Comparison of ENCODE assay signal across 17 cellular contexts in genomic region chr19:40661616-40662015, GRCh38.
"Had no signal": no experiment of that assay in that cellular context is flagged by ENCODE, and none has a peak within 500 bp of the region (broad histone marks: within the 10 kb centered on the region; RNA-seq: fewer than 3 reads in every experiment).

No MANE protein-coding gene starts in this region.

- H3K4me1 ChIP-seq: colonic mucosa, pancreas had no signal

- H3K4me3 Mint-ChIP-seq: activated B cell treated with CpG ODN at 0.5 μM for 24 hours; central memory CD8-positive, alpha-beta T cell; stimulated activated memory B cell treated with anti-CD40 and anti-IgM and Interleukin-4, amounts not matched to agents 10 μg/mL and 1 μg/mL and 100 μg/mL, for 72 hours had no signal

- ATAC-seq: body of pancreas; left lung; pancreas; sciatic nerve; stimulated activated memory B cell treated with anti-CD40 and anti-IgM and Interleukin-4, amounts not matched to agents 10 μg/mL and 1 μg/mL and 100 μg/mL, for 72 hours had no signal

- H3K4me2 ChIP-seq: smooth muscle cell had no signal

- H3K27me3 Mint-ChIP-seq: activated B cell treated with CpG ODN at 0.5 μM for 24 hours; stimulated activated memory B cell treated with anti-CD40 and anti-IgM and Interleukin-4, amounts not matched to agents 10 μg/mL and 1 μg/mL and 100 μg/mL, for 72 hours had no signal

- H3K27me3 ChIP-seq: body of pancreas, colonic mucosa, left lung had no signal

- DNase-seq: activated B cell treated with CpG ODN at 0.5 μM for 24 hours; activated CD4-positive, alpha-beta T cell treated with anti-CD3 and anti-CD28 coated beads for 4 hours; activated CD8-positive, alpha-beta memory T cell treated with anti-CD3 and anti-CD28 coated beads, Interleukin-2, amount 50 U/mL, for 4 hours; activated gamma-delta T cell treated with Interleukin-2 at 50 U/mL for 16 hours; activated T-cell treated with anti-CD3 and anti-CD28 coated beads, Interleukin-2, amount 50 U/mL, for 48 hours; body of pancreas; colonic mucosa; left lung; stimulated activated CD4-positive, alpha-beta T cell treated with anti-CD3 and anti-CD28 coated beads, Interleukin-4, amount 100 ng/mL, for 24 hours; SW 1271 had no signal

- H3K27ac ChIP-seq: body of pancreas, colonic mucosa, left lung, neutrophil, pancreas had no signal

- H3K36me3 ChIP-seq: colonic mucosa, left lung, neutrophil, pancreas, thoracic aorta had no signal

- H3K9me3 ChIP-seq: body of pancreas, colonic mucosa, left lung, neutrophil, pancreas, thoracic aorta had no signal

- H3K9me3 Mint-ChIP-seq: activated B cell treated with CpG ODN at 0.5 μM for 24 hours; central memory CD8-positive, alpha-beta T cell; stimulated activated memory B cell treated with anti-CD40 and anti-IgM and Interleukin-4, amounts not matched to agents 10 μg/mL and 1 μg/mL and 100 μg/mL, for 72 hours had no signal

- H3K4me3 ChIP-seq: body of pancreas, colonic mucosa, left lung, pancreas, smooth muscle cell, thoracic aorta had no signal
